Comparison of ENCODE assay signal across 11 cellular contexts in genomic region chr7:27549621-27550020, GRCh38.
"Had no signal": no experiment of that assay in that cellular context is flagged by ENCODE, and none has a peak within 500 bp of the region (broad histone marks: within the 10 kb centered on the region; RNA-seq: fewer than 3 reads in every experiment).

No MANE protein-coding gene starts in this region.

- H3K27me3 Mint-ChIP-seq: IgD-negative memory B cell had no signal

- H3K4me3 Mint-ChIP-seq: H9, IgD-negative memory B cell had no signal

- H3K9me3 Mint-ChIP-seq: H9, IgD-negative memory B cell had no signal

- DNase-seq: GM23248, H9, Karpas-422, KBM-7 had no signal

- H3K4me2 ChIP-seq: KMS-11 had no signal

- FAIRE-seq: H1, H54, HepG2 had no signal

- H3K4me3 ChIP-seq: GM23248 had no signal

- H3K27ac Mint-ChIP-seq: IgD-negative memory B cell had no signal

- H3K27ac ChIP-seq: GM23248, HL-60, KMS-11 had no signal

- H2AFZ ChIP-seq: GM23248 had no signal

- ATAC-seq: HCT116, HepG2 had no signal
